ENCODE assay signal across 8 cellular contexts in the genomic region with DNA sequence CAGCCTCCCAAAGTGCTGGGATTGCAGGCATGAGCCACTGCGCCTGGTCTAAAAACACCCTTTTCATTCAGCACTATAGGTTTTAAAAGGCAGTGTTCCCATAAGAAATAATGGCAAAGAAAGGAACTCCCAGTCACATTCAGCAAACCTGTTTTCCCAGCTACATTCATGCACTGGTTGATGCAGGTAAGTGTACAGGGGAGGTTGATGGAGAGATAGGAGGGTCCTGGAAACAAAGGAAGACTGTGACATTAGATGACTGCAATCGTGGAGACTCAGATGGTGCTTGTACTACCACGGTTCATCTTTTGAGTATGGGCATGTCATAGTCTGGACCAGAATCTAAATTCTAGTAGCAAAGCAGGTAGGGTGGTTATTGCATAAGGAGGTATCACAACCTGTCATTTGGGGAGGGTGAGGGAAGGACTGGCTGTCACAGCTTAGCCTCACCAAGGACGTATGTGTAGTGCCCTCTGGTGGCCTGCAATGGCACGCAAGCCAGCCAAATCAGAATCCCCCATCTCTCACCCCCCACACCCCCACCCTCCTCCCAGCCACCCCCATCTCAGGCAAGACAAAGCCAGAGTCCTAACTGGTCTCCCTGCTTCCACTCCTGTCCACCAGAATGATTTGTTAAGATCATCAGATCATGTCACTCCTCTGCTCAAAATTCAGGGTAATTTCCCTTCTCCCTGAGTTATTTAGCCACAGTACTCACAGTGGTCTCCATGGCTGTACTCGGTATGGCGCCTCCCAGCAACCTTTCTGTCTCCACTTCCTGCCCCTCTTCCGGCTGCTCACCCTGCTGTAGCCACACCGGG. TPM values are rescaled to one million over a fixed set of nuclear protein-coding genes. Genes with fewer than 3 reads are reported as not detected.
DNase-seq lines count a peak whose midpoint lies in the region; ATAC-seq and TF ChIP-seq lines count a peak whose summit lies in the region.

No MANE protein-coding gene starts in this region.

- H3K9me3 ChIP-seq in CD8-positive, alpha-beta T cell (ENCODE audit: low read length), result no peaks in the 10 kb centered on the region
- H3K9me3 ChIP-seq in lung (ENCODE audit: control insufficient read depth in 2 of 2, insufficient read depth in 1 of 2, low read length in 1 of 2), result no peaks in the 10 kb centered on the region

- peaks cover 14% of the 10 kb centered on the region for H3K36me3 Mint-ChIP-seq in CD8-positive, alpha-beta T cell
- H3K36me3 Mint-ChIP-seq in activated CD4-positive, alpha-beta T cell treated with anti-CD3 and anti-CD28 coated beads for 36 hours (ENCODE audit: low read depth), result peaks cover 3% of the 10 kb centered on the region

- H3K4me3 Mint-ChIP-seq in CD8-positive, alpha-beta T cell, result peak overlapping the region; percentile 65
- H3K4me3 Mint-ChIP-seq in activated CD4-positive, alpha-beta T cell treated with anti-CD3 and anti-CD28 coated beads for 36 hours, result no peak overlapping the region

- H3K27me3 Mint-ChIP-seq in CD8-positive, alpha-beta T cell (ENCODE audit: low read depth), result no peaks in the 10 kb centered on the region
- no peaks in the 10 kb centered on the region for H3K27me3 Mint-ChIP-seq in activated CD4-positive, alpha-beta T cell treated with anti-CD3 and anti-CD28 coated beads for 36 hours

- intact Hi-C loops in CD8-positive, alpha-beta T cell (cut with DNase I, micrococcal nuclease), result loop anchor here (1.0 to 5.0 kb wide), 6 partner anchors 28 to 116 kb away; a partner anchor contains a TSS
- intact Hi-C loops in activated CD4-positive, alpha-beta T cell treated with anti-CD3 and anti-CD28 coated beads for 36 hours (cut with DNase I, micrococcal nuclease), result loop anchor here (1.0 to 5.0 kb wide), 5 partner anchors 28 to 116 kb away; a partner anchor contains a TSS

- H3K9me3 Mint-ChIP-seq in CD8-positive, alpha-beta T cell, result no peaks in the 10 kb centered on the region
- no peaks in the 10 kb centered on the region for H3K9me3 Mint-ChIP-seq in activated CD4-positive, alpha-beta T cell treated with anti-CD3 and anti-CD28 coated beads for 36 hours (ENCODE audit: low read depth)

- CTCF ChIA-PET in CD8-positive, alpha-beta T cell (lab: Charles Lee), result interaction anchor here (0.6 to 1.7 kb wide), 16 partner anchors 10 to 507 kb away, joined by 3 to 11 read pairs (median 3); a partner anchor contains a TSS
- CTCF ChIA-PET in activated CD4-positive, alpha-beta T cell treated with anti-CD3 and anti-CD28 coated beads for 36 hours (lab: Charles Lee), result interaction anchor here (0.5 to 3.0 kb wide), 9 partner anchors 12 to 125 kb away, joined by 3 to 12 read pairs (median 4); a partner anchor contains a TSS

- POLR2A ChIA-PET in CD8-positive, alpha-beta T cell (lab: Charles Lee), result interaction anchor here (1.0 to 1.5 kb wide), 2 partner anchors 29 to 115 kb away, joined by 3 to 6 read pairs; a partner anchor contains a TSS
- POLR2A ChIA-PET in activated CD4-positive, alpha-beta T cell treated with anti-CD3 and anti-CD28 coated beads for 36 hours (lab: Charles Lee), result interaction anchor here (0.6 to 1.1 kb wide), 2 partner anchors 29 to 105 kb away, joined by 3 read pairs; a partner anchor contains a TSS

- peaks cover 19% of the 10 kb centered on the region for H3K4me1 ChIP-seq in CD8-positive, alpha-beta T cell (ENCODE audit: insufficient read depth, low read length)
- H3K4me1 ChIP-seq in lung (ENCODE audit: control insufficient read depth in 2 of 2, insufficient read depth in 2 of 2, low read length in 2 of 2), result no peaks in the 10 kb centered on the region

- peak; percentile 59 for TF ChIP-seq CTCF in CD8-positive, alpha-beta T cell (IDR thresholded peaks at IDR 0.05)
- TF ChIP-seq CTCF in choroid plexus epithelial cell (conservative IDR thresholded peaks at IDR 0.05; ENCODE audit: low read depth, low read length) (peak; percentile 77), lung (IDR thresholded peaks at IDR 0.05; ENCODE audit: control extremely low read depth, extremely low read depth) (peak; percentile 34)

- H3K27ac ChIP-seq in CD8-positive, alpha-beta T cell (ENCODE audit: low read depth, low read length), result no peak overlapping the region
- H3K27ac ChIP-seq in lung (ENCODE audit: low read depth in 1 of 2, low read length in 1 of 2), result no peak overlapping the region

- H3K4me1 Mint-ChIP-seq in CD8-positive, alpha-beta T cell (ENCODE audit: low read depth), result peaks cover 22% of the 10 kb centered on the region
- H3K4me1 Mint-ChIP-seq in activated CD4-positive, alpha-beta T cell treated with anti-CD3 and anti-CD28 coated beads for 36 hours, result peaks cover 12% of the 10 kb centered on the region

- H3K4me3 ChIP-seq in CD8-positive, alpha-beta T cell (ENCODE audit: low read depth, low read length), result peak overlapping the region; percentile 14
- no peak overlapping the region for H3K4me3 ChIP-seq in choroid plexus epithelial cell (ENCODE audit: low read depth, low read length)
- no peak overlapping the region for H3K4me3 ChIP-seq in lung

- ATAC-seq in CD8-positive, alpha-beta T cell, result peak; percentile 93
- ATAC-seq in GM19463 (IDR thresholded peaks at IDR 0.05; ENCODE audit: unreplicated experiment) (peak; percentile 73), lung (ENCODE audit: insufficient read depth, low FRiP score) (peak; percentile 58), HG03354 (IDR thresholded peaks at IDR 0.05; ENCODE audit: poor library complexity, severe bottlenecking, unreplicated experiment) (no peak)
- ATAC-seq in activated CD4-positive, alpha-beta T cell treated with anti-CD3 and anti-CD28 coated beads for 36 hours, result peak; percentile 92

- no peaks in the 10 kb centered on the region for H3K36me3 ChIP-seq in CD8-positive, alpha-beta T cell (ENCODE audit: insufficient read depth, low read length)
- H3K36me3 ChIP-seq in lung (ENCODE audit: control insufficient read depth in 2 of 2, insufficient read depth in 2 of 2, low read length in 2 of 2), result peaks cover 0 to 1% of the 10 kb centered on the region in 2 donors

- 30 to 36% methylated on average over 9 of the region's 9 CpGs for WGBS in lung, 2 donors

- H3K27me3 ChIP-seq in CD8-positive, alpha-beta T cell (ENCODE audit: insufficient read depth, low read length), result no peaks in the 10 kb centered on the region
- H3K27me3 ChIP-seq in lung (ENCODE audit: control insufficient read depth, insufficient read depth), result no peaks in the 10 kb centered on the region

- peak overlapping the region; percentile 83 for H3K27ac Mint-ChIP-seq in CD8-positive, alpha-beta T cell
- H3K27ac Mint-ChIP-seq in activated CD4-positive, alpha-beta T cell treated with anti-CD3 and anti-CD28 coated beads for 36 hours, result no peak overlapping the region

- peak; percentile 58 to 84 (median 78) for DNase-seq in CD8-positive, alpha-beta T cell
- peak; percentile 60 for DNase-seq in NCI-H1694 treated with DMSO at 0.1 percent for 48 hours (lab: John Stamatoyannopoulos, UW)
- peak; percentile 85 for DNase-seq in activated CD4-positive, alpha-beta T cell treated with anti-CD3 and anti-CD28 coated beads for 36 hours
- peak; percentile 46 for DNase-seq in choroid plexus epithelial cell (ENCODE audit: low read depth)
- DNase-seq in lung (ENCODE audit: low spot score), result peak; percentile 49
- peak; percentile 60 to 73 for DNase-seq in stimulated activated CD8-positive, alpha-beta memory T cell treated with anti-CD3 and anti-CD28 coated beads, Interleukin-2, amount 100 ng/mL, for 48 hours (ENCODE audit: low read depth in 2 of 2)

RNA-seq across cellular contexts. Expression of a gene that starts 28.8 kb away (rescaled TPM):
- 10 to 100 TPM; 21.7 to 23.1 TPM for total RNA-seq in CD8-positive, alpha-beta T cell
- total RNA-seq in activated CD4-positive, alpha-beta T cell treated with anti-CD3 and anti-CD28 coated beads for 36 hours, result 10 to 100 TPM; 47.5 to 48.6 TPM
- 10 to 100 TPM; 38.1 to 48.0 TPM for total RNA-seq in lung
- 10 to 100 TPM; 31.8 to 42.6 TPM for polyA plus RNA-seq in lung

RNA-seq across cellular contexts. Expression of a gene that starts 51.3 kb away (rescaled TPM):
- total RNA-seq in CD8-positive, alpha-beta T cell, result 10 to 100 TPM; 35.2 to 38.7 TPM
- 10 to 100 TPM; 23.9 to 25.4 TPM for total RNA-seq in activated CD4-positive, alpha-beta T cell treated with anti-CD3 and anti-CD28 coated beads for 36 hours
- total RNA-seq in lung, result 10 to 100 TPM; 10.3 to 10.5 TPM
- polyA plus RNA-seq in lung, result 10 to 100 TPM in 1 of 2 donors, 1 to 10 TPM in 1; 6.6 to 10.1 TPM

RNA-seq across cellular contexts. Expression of a gene that starts 56.0 kb away (rescaled TPM):
- total RNA-seq in CD8-positive, alpha-beta T cell, result 1 to 10 TPM; 8.8 to 9.4 TPM
- total RNA-seq in activated CD4-positive, alpha-beta T cell treated with anti-CD3 and anti-CD28 coated beads for 36 hours, result 10 to 100 TPM; 57.3 to 57.7 TPM
- total RNA-seq in lung, result 10 to 100 TPM in 1 of 2 donors, 1 to 10 TPM in 1; 7.1 to 15.0 TPM
- 1 to 10 TPM; 4.2 to 6.6 TPM for polyA plus RNA-seq in lung
